Comparison of ENCODE assay signal across 8 cellular contexts in the genomic region with DNA sequence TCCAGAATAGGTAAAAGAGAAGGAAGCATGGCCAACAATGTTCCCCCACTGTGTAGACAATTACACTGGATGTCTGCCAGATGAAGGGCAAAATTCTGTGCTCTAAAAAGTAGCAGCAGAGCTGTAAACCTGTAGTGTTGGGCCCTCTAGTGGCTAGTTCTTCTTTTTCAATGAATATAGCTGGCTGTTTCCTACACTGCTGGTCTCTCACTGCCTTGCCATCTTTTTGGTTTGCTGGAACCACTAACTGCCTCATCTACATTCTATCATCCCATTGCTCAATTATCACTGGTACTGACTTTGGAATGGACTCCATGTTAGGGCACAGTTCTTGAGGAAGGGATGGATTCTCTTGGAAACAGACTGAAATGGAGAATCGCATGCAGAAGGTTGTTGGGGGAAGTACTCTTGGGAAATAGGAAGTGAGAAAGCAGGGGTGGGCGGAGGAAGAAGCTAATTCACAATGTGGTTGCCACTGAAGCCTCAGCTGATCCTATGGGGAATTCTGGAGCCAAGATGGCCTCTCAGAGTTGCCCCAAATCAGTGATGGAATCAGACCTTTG. TPM values are rescaled to one million over a fixed set of nuclear protein-coding genes. Genes with fewer than 3 reads are reported as not detected.
DNase-seq lines count a peak whose midpoint lies in the region; ATAC-seq and TF ChIP-seq lines count a peak whose summit lies in the region.

No MANE protein-coding gene starts in this region.

- H3K4me3 ChIP-seq in MM.1S (ENCODE audit: low read length) (no peak overlapping the region), Peyer's patch (no peak overlapping the region)

- H4K20me1 ChIP-seq in MM.1S (ENCODE audit: insufficient read depth, low read length), result no peaks in the 10 kb centered on the region

- H3F3A ChIP-seq in MM.1S (ENCODE audit: insufficient read depth, low read length), result no peaks in the 10 kb centered on the region

- H3K4me1 ChIP-seq in MM.1S (ENCODE audit: low read length), result no peaks in the 10 kb centered on the region
- H3K4me1 ChIP-seq in Peyer's patch, result peaks cover 0 to 2% (median 0%) of the 10 kb centered on the region in 4 donors

- H2AFZ ChIP-seq in MM.1S (ENCODE audit: low read length), result no peak overlapping the region

- ATAC-seq in GM19328 (IDR thresholded peaks at IDR 0.05; ENCODE audit: unreplicated experiment) (peak; percentile 51), HG03135 (IDR thresholded peaks at IDR 0.05; ENCODE audit: unreplicated experiment) (no peak)

- peak; percentile 83 for TF ChIP-seq CTCF in C4-2B (conservative IDR thresholded peaks at IDR 0.05)
- TF ChIP-seq CTCF in MM.1S (IDR thresholded peaks at IDR 0.05; ENCODE audit: low read length), result peak; percentile 60
- peak; percentile 31 to 93 (median 76) for TF ChIP-seq CTCF in Peyer's patch (IDR thresholded peaks at IDR 0.05)

- no peaks in the 10 kb centered on the region for H3K36me3 ChIP-seq in MM.1S (replicated peaks; ENCODE audit: insufficient read depth, low read length)
- H3K36me3 ChIP-seq in Peyer's patch, result no peaks in the 10 kb centered on the region

- H3K79me2 ChIP-seq in MM.1S (ENCODE audit: low read length), result no peaks in the 10 kb centered on the region

- no peaks in the 10 kb centered on the region for H3K9me2 ChIP-seq in MM.1S (replicated peaks; ENCODE audit: insufficient read depth, low read length)

- intact Hi-C loops in head of caudate nucleus (cut with DNase I), result loop anchor here (5.0 kb wide), 1 partner anchor 52 kb away; a partner anchor contains a TSS

- no peaks in the 10 kb centered on the region for H3K27me3 ChIP-seq in MM.1S (replicated peaks; ENCODE audit: insufficient read depth, low read length)
- H3K27me3 ChIP-seq in Peyer's patch, result no peaks in the 10 kb centered on the region

- H3K9me3 ChIP-seq in MM.1S (replicated peaks; ENCODE audit: insufficient read depth, low read length) (no peaks in the 10 kb centered on the region), Peyer's patch (no peaks in the 10 kb centered on the region)

- H3K9ac ChIP-seq in MM.1S (ENCODE audit: low read length), result no peak overlapping the region

- no peak overlapping the region for H3K4me2 ChIP-seq in MM.1S (ENCODE audit: low read depth, low read length)

- DNase-seq in MM.1S, result peak; percentile 72
- DNase-seq in Peyer's patch, result peak in 1 of 3 donors; percentile 56
- DNase-seq in activated naive CD4-positive, alpha-beta T cell treated with anti-CD3 and anti-CD28 coated beads, Interleukin-2, amount 50 U/mL, for 16 hours, result peak; percentile 27
- DNase-seq in head of caudate nucleus, result peak in 28 of 42 donors; percentile 14 to 80 (median 53)
- peak; percentile 62 for DNase-seq in putamen (ENCODE audit: low spot score)

- TF ChIP-seq POLR2A in Peyer's patch (IDR thresholded peaks at IDR 0.05), result no peak

- H3K27ac ChIP-seq in C4-2B, result no peak overlapping the region
- no peak overlapping the region for H3K27ac ChIP-seq in MM.1S (ENCODE audit: low read length)
- no peak overlapping the region for H3K27ac ChIP-seq in Peyer's patch

RNA-seq across cellular contexts. Expression of a gene that starts 17.9 kb away (rescaled TPM):
- 10 to 100 TPM; 13.5 to 86.0 (median 55.0) TPM for total RNA-seq in Peyer's patch

RNA-seq across cellular contexts. Expression of a gene that starts 44.1 kb away (rescaled TPM):
- total RNA-seq in Peyer's patch, result 1 to 10 TPM in 3 of 4 donors, not detected in 1; 7.5 to 9.6 (median 7.9) TPM

RNA-seq across cellular contexts. Expression of a gene that starts 51.2 kb away (rescaled TPM):
- total RNA-seq in Peyer's patch, result 1 to 10 TPM; 1.2 to 5.8 (median 3.0) TPM
